Comparison of ENCODE assay signal across 8 cellular contexts in genomic region chr5:179023528-179024189, GRCh38. TPM values are rescaled to one million over a fixed set of nuclear protein-coding genes. Genes with fewer than 3 reads are reported as not detected.
A peak's percentile ranks its signal among the peaks of the same experiment; 100 is the strongest.
DNase-seq lines count a peak whose midpoint lies in the region; ATAC-seq and TF ChIP-seq lines count a peak whose summit lies in the region.

Gene ZNF879, plus strand, starts transcription at chr5:179023804. Its CDS starts 1,201 bp downstream, at chr5:179025005.

- peak within 1 kb of the TSS; percentile 93 for H3K4me3 Mint-ChIP-seq in activated naive CD8-positive, alpha-beta T cell treated with anti-CD3 and anti-CD28 coated beads for 36 hours

- H3K9ac ChIP-seq in subcutaneous abdominal adipose tissue (ENCODE audit: low read length in 5 of 5): peak within 1 kb of the TSS; percentile 11 to 88 (median 84)

- H3K4me1 ChIP-seq in BE2C: no peaks in the 10 kb centered on the region
- H3K4me1 ChIP-seq in subcutaneous abdominal adipose tissue (ENCODE audit: control insufficient read depth in 5 of 5, insufficient read depth in 5 of 5, low read length in 5 of 5): peaks cover 0 to 18% (median 17%) of the 10 kb centered on the region in 5 donors

- H3K27me3 ChIP-seq in BE2C (no peaks in the 10 kb centered on the region), subcutaneous abdominal adipose tissue (ENCODE audit: control insufficient read depth in 5 of 5, insufficient read depth in 4 of 5, low read length in 5 of 5) (no peaks in the 10 kb centered on the region)

- peak; percentile 95 for DNase-seq in BE2C
- peak; percentile 95 for DNase-seq in KG1 (lab: John Stamatoyannopoulos, UW)
- DNase-seq in SKM-1 (lab: John Stamatoyannopoulos, UW; ENCODE audit: unreplicated experiment): peak; percentile 74
- DNase-seq in activated naive CD8-positive, alpha-beta T cell treated with anti-CD3 and anti-CD28 coated beads for 36 hours: peak; percentile 93
- peak; percentile 16 for DNase-seq in glomerular visceral epithelial cell (ENCODE audit: extremely low spot score)
- DNase-seq in non-pigmented ciliary epithelial cell (ENCODE audit: low read depth): peak; percentile 80

- peak; percentile 84 for ATAC-seq in GM21381 (IDR thresholded peaks at IDR 0.05; ENCODE audit: unreplicated experiment)

- peak within 1 kb of the TSS; percentile 77 for H3K27ac ChIP-seq in subcutaneous abdominal adipose tissue (ENCODE audit: low read depth, low read length)

- peaks cover 6% of the 10 kb centered on the region for H3K4me1 Mint-ChIP-seq in activated naive CD8-positive, alpha-beta T cell treated with anti-CD3 and anti-CD28 coated beads for 36 hours

- peaks cover 24% of the 10 kb centered on the region for H3K9me3 Mint-ChIP-seq in activated naive CD8-positive, alpha-beta T cell treated with anti-CD3 and anti-CD28 coated beads for 36 hours

- H3K27me3 Mint-ChIP-seq in activated naive CD8-positive, alpha-beta T cell treated with anti-CD3 and anti-CD28 coated beads for 36 hours: peaks cover 3% of the 10 kb centered on the region

- no peak for TF ChIP-seq CTCF in BE2C (IDR thresholded peaks at IDR 0.05; ENCODE audit: low read depth, low read length)

- no peaks in the 10 kb centered on the region for H3K9me3 ChIP-seq in BE2C
- H3K9me3 ChIP-seq in subcutaneous abdominal adipose tissue (ENCODE audit: control insufficient read depth in 5 of 5, low read length in 5 of 5): peaks cover 7 to 25% (median 23%) of the 10 kb centered on the region in 5 donors

- peaks cover 50% of the 10 kb centered on the region for H3K36me3 Mint-ChIP-seq in activated naive CD8-positive, alpha-beta T cell treated with anti-CD3 and anti-CD28 coated beads for 36 hours

- no peaks in the 10 kb centered on the region; the same call in 1 of the 2 replicates for H3K36me3 ChIP-seq in BE2C
- H3K36me3 ChIP-seq in subcutaneous abdominal adipose tissue (ENCODE audit: control insufficient read depth in 5 of 5, insufficient read depth in 5 of 5, low read length in 5 of 5): peaks cover 12 to 30% (median 24%) of the 10 kb centered on the region in 5 donors

- H3K4me3 ChIP-seq in BE2C (ENCODE audit: low read depth, low read length) (peak within 1 kb of the TSS; percentile 74), subcutaneous abdominal adipose tissue (ENCODE audit: low read depth in 1 of 5, low read length in 5 of 5) (peak within 1 kb of the TSS; percentile 73 to 83 (median 81))

- peak within 1 kb of the TSS; percentile 90 for H3K27ac Mint-ChIP-seq in activated naive CD8-positive, alpha-beta T cell treated with anti-CD3 and anti-CD28 coated beads for 36 hours

RNA-seq across cellular contexts. Expression of gene ZNF879, which starts in this region (rescaled TPM):
- polyA plus RNA-seq in BE2C (2012; ENCODE audit: insufficient read depth, insufficient read length, low read depth): 5.9 TPM
- total RNA-seq in activated naive CD8-positive, alpha-beta T cell treated with anti-CD3 and anti-CD28 coated beads for 36 hours: 1 to 10 TPM; 2.1 to 2.2 TPM

Comparison
In these comparisons a context has a peak if more than half of its experiments do, and no peak if none do; other contexts are left out.
1. Peak in every context shown above with its lines: DNase-seq, ATAC-seq, H3K4me3 ChIP-seq and H3K27ac ChIP-seq.
2. DNase-seq: peak in every context shown above with its lines; median percentile 95 in BE2C; 95 in KG1; 93 in activated naive CD8-positive, alpha-beta T cell treated with anti-CD3 and anti-CD28 coated beads for 36 hours; 80 in non-pigmented ciliary epithelial cell; 74 in SKM-1; 16 in glomerular visceral epithelial cell.